9 cellular contexts compared by ENCODE assay signal in genomic region chr1:244214009-244214967, GRCh38.
A peak's percentile ranks its signal among the peaks of the same experiment; 100 is the strongest.
DNase-seq lines count a peak whose midpoint lies in the region; ATAC-seq and TF ChIP-seq lines count a peak whose summit lies in the region.
"Had no signal": no experiment of that assay in that cellular context is flagged by ENCODE, and none has a peak within 500 bp of the region (broad histone marks: within the 10 kb centered on the region; RNA-seq: fewer than 3 reads in every experiment).

No MANE protein-coding gene starts in this region.

- H2AK5ac ChIP-seq in mesenchymal stem cell (ENCODE audit: low read length, severe bottlenecking), result peak overlapping the region; percentile 42

- H3K27ac ChIP-seq in duodenal mucosa (ENCODE audit: low read depth, low read length), result peak overlapping the region; percentile 17
- peak overlapping the region; percentile 73 for H3K27ac ChIP-seq in mesenchymal stem cell (ENCODE audit: low read length, poor library complexity, severe bottlenecking)
- H3K27ac ChIP-seq in caudate nucleus (ENCODE audit: low read depth, low read length), result no peak overlapping the region
- no peak overlapping the region for H3K27ac ChIP-seq in OCI-LY7 (ENCODE audit: low read depth, low read length, poor library complexity, severe bottlenecking)

- H3K4me1 ChIP-seq in BE2C (peaks cover 7% of the 10 kb centered on the region), duodenal mucosa (ENCODE audit: control insufficient read depth in 1 of 2, insufficient read depth in 2 of 2, low read length in 2 of 2) (no peaks in the 10 kb centered on the region), mesenchymal stem cell (ENCODE audit: control insufficient read depth, insufficient read depth, low read depth, low read length) (peaks cover 7% of the 10 kb centered on the region), OCI-LY7 (ENCODE audit: insufficient read depth, low read length, poor library complexity, severe bottlenecking) (no peaks in the 10 kb centered on the region)

- POLR2A ChIA-PET in OCI-LY7 (lab: Charles Lee), result interaction anchor here (0.6 kb wide), 1 partner anchor 233 kb away, joined by 3 read pairs; no protein-coding TSS in a partner anchor

- H4K91ac ChIP-seq in mesenchymal stem cell (ENCODE audit: low read length), result peak overlapping the region; percentile 84

- TF ChIP-seq CTCF in BE2C (IDR thresholded peaks at IDR 0.05; ENCODE audit: low read depth, low read length) (no peak), OCI-LY7 (conservative IDR thresholded peaks at IDR 0.05; ENCODE audit: low read length) (no peak)

- H3K4me3 ChIP-seq in BE2C (ENCODE audit: low read depth, low read length), result peak overlapping the region; percentile 1; the same call in 1 of the 2 replicates
- no peak overlapping the region for H3K4me3 ChIP-seq in duodenal mucosa (ENCODE audit: low read depth in 1 of 2, low read length in 2 of 2)
- H3K4me3 ChIP-seq in mesenchymal stem cell (ENCODE audit: insufficient read depth in 1 of 2, low read depth in 1 of 2, low read length in 2 of 2), result no peak overlapping the region
- no peak overlapping the region for H3K4me3 ChIP-seq in OCI-LY7 (ENCODE audit: low read depth, low read length, poor library complexity, severe bottlenecking)

- no peak overlapping the region for H3K4ac ChIP-seq in mesenchymal stem cell (ENCODE audit: low read depth in 1 of 2, low read length in 2 of 2)

- intact Hi-C loops in OCI-LY7 (cut with micrococcal nuclease; ENCODE audit: unreplicated experiment), result no loop called here

- H3K4me2 ChIP-seq in mesenchymal stem cell (ENCODE audit: low read length, poor library complexity, severe bottlenecking) (peak overlapping the region; percentile 35), OCI-LY7 (ENCODE audit: low read length) (no peak overlapping the region)

- H3K36me3 ChIP-seq in BE2C (no peaks in the 10 kb centered on the region), duodenal mucosa (ENCODE audit: control insufficient read depth in 1 of 2, insufficient read depth in 2 of 2, low read length in 2 of 2) (no peaks in the 10 kb centered on the region), mesenchymal stem cell (ENCODE audit: control insufficient read depth in 1 of 2, insufficient read depth in 2 of 2, low read depth in 1 of 2, low read length in 2 of 2) (no peaks in the 10 kb centered on the region), OCI-LY7 (ENCODE audit: insufficient read depth, low read length) (no peaks in the 10 kb centered on the region)

- no peak overlapping the region for H2BK5ac ChIP-seq in mesenchymal stem cell (ENCODE audit: low read depth, low read length, poor library complexity, severe bottlenecking)

- H3K9me2 ChIP-seq in OCI-LY7 (ENCODE audit: insufficient read depth, low read length), result no peaks in the 10 kb centered on the region

- ATAC-seq in HG03432 (IDR thresholded peaks at IDR 0.05; ENCODE audit: unreplicated experiment), result no peak
- ATAC-seq: stimulated activated naive B cell treated with anti-CD40 and anti-IgM and Interleukin-4, amounts not matched to agents 10 μg/mL and 1 μg/mL and 100 μg/mL, for 72 hours had no signal

- H3K14ac ChIP-seq in mesenchymal stem cell (ENCODE audit: low read length in 2 of 2), result no peak overlapping the region

- DNase-seq in BE2C (peak; percentile 86), LoVo (ENCODE audit: low spot score) (peak; percentile 34), mesenchymal stem cell (peak; percentile 91), caudate nucleus (lab: John Stamatoyannopoulos, UW) (no peak), ureter (ENCODE audit: low spot score) (no peak), OCI-LY7 (ENCODE audit: low spot score) (no peak)
- DNase-seq: stimulated activated naive B cell treated with anti-CD40 and anti-IgM and Interleukin-4, amounts not matched to agents 10 μg/mL and 1 μg/mL and 100 μg/mL, for 72 hours had no signal

- peak overlapping the region; percentile 23 to 28 for H3K18ac ChIP-seq in mesenchymal stem cell (ENCODE audit: low read depth in 1 of 2, low read length in 2 of 2)

- H2BK15ac ChIP-seq in mesenchymal stem cell (ENCODE audit: low read depth, poor library complexity, severe bottlenecking), result no peak overlapping the region

- H3K79me2 ChIP-seq in OCI-LY7 (ENCODE audit: insufficient read depth, low read depth, low read length), result no peaks in the 10 kb centered on the region

- BruUV-seq in OCI-LY7 (replicated peaks; lab: Mats Ljungman, UMichigan), result no TSS peak

- WGBS in mesenchymal stem cell, result 62% methylated on average over 13 of the region's 17 CpGs

- H3K27me3 ChIP-seq in BE2C, result no peaks in the 10 kb centered on the region
- no peaks in the 10 kb centered on the region for H3K27me3 ChIP-seq in duodenal mucosa (ENCODE audit: control insufficient read depth in 1 of 2, insufficient read depth in 2 of 2, low read length in 2 of 2)
- peaks cover 0 to 14% of the 10 kb centered on the region in 2 experiments for H3K27me3 ChIP-seq in mesenchymal stem cell (ENCODE audit: control insufficient read depth in 1 of 2, insufficient read depth in 1 of 2, low read length in 2 of 2)

- H3K9ac ChIP-seq in duodenal mucosa (ENCODE audit: low read depth in 1 of 2, low read length in 2 of 2) (no peak overlapping the region), mesenchymal stem cell (ENCODE audit: low read length) (peak overlapping the region; percentile 58)

- H2BK12ac ChIP-seq in mesenchymal stem cell (ENCODE audit: low read length in 2 of 2), result peak overlapping the region in 1 of 2 experiments; percentile 40

- no peaks in the 10 kb centered on the region for H3K79me1 ChIP-seq in mesenchymal stem cell (replicated peaks; ENCODE audit: low read length, poor library complexity, severe bottlenecking)

- H3K23ac ChIP-seq in mesenchymal stem cell (ENCODE audit: low read length in 2 of 2), result no peak overlapping the region

- CTCF ChIA-PET in OCI-LY7 (lab: Charles Lee; ENCODE audit: unreplicated experiment), result no interaction called here

- H3K9me3 ChIP-seq in BE2C (no peaks in the 10 kb centered on the region), duodenal mucosa (ENCODE audit: control insufficient read depth in 1 of 2, low read length in 2 of 2) (no peaks in the 10 kb centered on the region), mesenchymal stem cell (ENCODE audit: control insufficient read depth, low read length) (no peaks in the 10 kb centered on the region), OCI-LY7 (ENCODE audit: low read length) (no peaks in the 10 kb centered on the region)

- no peak overlapping the region for H2AFZ ChIP-seq in mesenchymal stem cell (ENCODE audit: low read depth, low read length)
- no peak overlapping the region for H2AFZ ChIP-seq in OCI-LY7 (ENCODE audit: low read length)

- H2BK120ac ChIP-seq in mesenchymal stem cell (ENCODE audit: low read depth, low read length), result no peak overlapping the region

- no peaks in the 10 kb centered on the region for H4K20me1 ChIP-seq in OCI-LY7 (ENCODE audit: insufficient read depth, low read length)

- peak overlapping the region; percentile 83 for H4K8ac ChIP-seq in mesenchymal stem cell (ENCODE audit: low read length)

Comparison
In these comparisons a context has a peak if more than half of its experiments do, and no peak if none do; other contexts are left out.
1. DNase-seq: peak in BE2C (single experiment), LoVo (single experiment) and mesenchymal stem cell (single experiment); none in caudate nucleus (0 of 61), ureter (single experiment) and OCI-LY7 (single experiment).
2. H3K27ac ChIP-seq: peak in duodenal mucosa (single experiment) and mesenchymal stem cell (single experiment); none in caudate nucleus (single experiment) and OCI-LY7 (single experiment).